20 cellular contexts compared by ENCODE assay signal in the genomic region with DNA sequence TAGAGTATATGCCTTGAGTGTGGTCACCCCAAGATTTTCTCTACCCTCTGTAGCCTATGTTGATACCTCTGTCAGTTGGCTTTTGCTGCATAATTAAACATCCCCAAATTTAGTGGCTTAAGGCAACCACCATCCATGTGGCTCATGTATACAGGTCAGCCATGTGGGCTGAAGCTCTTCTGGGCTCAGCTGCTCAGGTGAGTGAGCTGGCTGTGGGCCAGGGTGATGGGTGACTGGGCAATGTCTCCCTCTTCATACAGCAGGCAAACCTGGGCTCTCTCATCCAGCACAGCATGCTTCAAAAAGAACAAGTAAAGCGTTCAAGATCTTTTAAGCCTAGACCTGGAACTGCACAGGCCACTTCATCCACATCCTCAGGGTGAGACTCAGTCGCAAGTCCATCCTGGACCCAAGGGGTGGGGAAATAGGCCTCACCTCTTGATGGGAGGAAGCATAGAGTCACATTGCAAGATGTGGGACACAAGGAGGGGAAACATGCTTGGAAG.
DNase-seq lines count a peak whose midpoint lies in the region; ATAC-seq, FAIRE-seq and TF ChIP-seq lines count a peak whose summit lies in the region.
"Had no signal": no experiment of that assay in that cellular context is flagged by ENCODE, and none has a peak within 500 bp of the region (broad histone marks: within the 10 kb centered on the region; RNA-seq: fewer than 3 reads in every experiment).

No MANE protein-coding gene starts in this region.

- no peak for TF ChIP-seq CTCF in nephron progenitor cell (IDR thresholded peaks at IDR 0.05)

- H3K27ac Mint-ChIP-seq in nephron progenitor cell: peak overlapping the region; percentile 93
- H3K27ac Mint-ChIP-seq: CD8-positive, alpha-beta memory T cell; H9 had no signal

- H3K36me3 Mint-ChIP-seq in nephron progenitor cell (ENCODE audit: low read depth): no peaks in the 10 kb centered on the region
- H3K36me3 Mint-ChIP-seq: CD14-positive monocyte; CD8-positive, alpha-beta memory T cell had no signal

- no peaks in the 10 kb centered on the region for H3K9me3 Mint-ChIP-seq in nephron progenitor cell
- H3K9me3 Mint-ChIP-seq: H9 had no signal

- intact Hi-C loops in cardiac septum (cut with DNase I) (no loop called here), Right ventricle myocardium superior (cut with DNase I) (no loop called here)

- H3K4me3 Mint-ChIP-seq in nephron progenitor cell: no peak overlapping the region
- H3K4me3 Mint-ChIP-seq: CD14-positive monocyte; CD8-positive, alpha-beta memory T cell; H9 had no signal

- H3K4me1 Mint-ChIP-seq in nephron progenitor cell: peaks cover 45% of the 10 kb centered on the region
- H3K4me1 Mint-ChIP-seq: CD14-positive monocyte; CD8-positive, alpha-beta memory T cell; H9 had no signal

- no peak for ATAC-seq in Right ventricle myocardium superior (ENCODE audit: poor library complexity)
- ATAC-seq: PC-3 had no signal

- peak; percentile 37 for FAIRE-seq in urothelium cell line (lab: Jason Lieb, UNC)
- FAIRE-seq: G401.6 had no signal

- DNase-seq in DMS53 (lab: John Stamatoyannopoulos, UW) (peak; percentile 15), DMS53 treated with DMSO at 0.1 percent for 48 hours (lab: John Stamatoyannopoulos, UW; ENCODE audit: unreplicated experiment) (no peak), cardiac septum (ENCODE audit: low spot score) (peak; percentile 66), Right ventricle myocardium superior (no peak), nephron progenitor cell (no peak), urothelium cell line (ENCODE audit: low spot score) (no peak), UCSD-AML1 (lab: John Stamatoyannopoulos, UW; ENCODE audit: unreplicated experiment) (no peak), H4 (ENCODE audit: low spot score) (no peak)
- DNase-seq: ACHN; BE2C; CD8-positive, alpha-beta memory T cell; GM23248; H9; KBM-7; NCI-H2029; NCI-H526 treated with DMSO at 0.1 percent for 48 hours; NK-92 treated with Interleukin-12 subunit alpha and Interleukin-12 subunit beta, amount 100 ng/mL, for 24 hours; PC-3 had no signal

- H3K27me3 Mint-ChIP-seq in nephron progenitor cell (ENCODE audit: low read depth, poor library complexity): peaks cover 5% of the 10 kb centered on the region
- H3K27me3 Mint-ChIP-seq: CD8-positive, alpha-beta memory T cell had no signal

Comparison
In these comparisons a context has a peak if more than half of its experiments do, and no peak if none do; other contexts are left out.
1. DNase-seq: peak in DMS53 (single experiment) and cardiac septum (single experiment); none in DMS53 treated with DMSO at 0.1 percent for 48 hours (single experiment), Right ventricle myocardium superior (single experiment), nephron progenitor cell (single experiment), urothelium cell line (single experiment), UCSD-AML1 (single experiment) and H4 (single experiment).